8 cellular contexts compared by ENCODE assay signal in the genomic region with DNA sequence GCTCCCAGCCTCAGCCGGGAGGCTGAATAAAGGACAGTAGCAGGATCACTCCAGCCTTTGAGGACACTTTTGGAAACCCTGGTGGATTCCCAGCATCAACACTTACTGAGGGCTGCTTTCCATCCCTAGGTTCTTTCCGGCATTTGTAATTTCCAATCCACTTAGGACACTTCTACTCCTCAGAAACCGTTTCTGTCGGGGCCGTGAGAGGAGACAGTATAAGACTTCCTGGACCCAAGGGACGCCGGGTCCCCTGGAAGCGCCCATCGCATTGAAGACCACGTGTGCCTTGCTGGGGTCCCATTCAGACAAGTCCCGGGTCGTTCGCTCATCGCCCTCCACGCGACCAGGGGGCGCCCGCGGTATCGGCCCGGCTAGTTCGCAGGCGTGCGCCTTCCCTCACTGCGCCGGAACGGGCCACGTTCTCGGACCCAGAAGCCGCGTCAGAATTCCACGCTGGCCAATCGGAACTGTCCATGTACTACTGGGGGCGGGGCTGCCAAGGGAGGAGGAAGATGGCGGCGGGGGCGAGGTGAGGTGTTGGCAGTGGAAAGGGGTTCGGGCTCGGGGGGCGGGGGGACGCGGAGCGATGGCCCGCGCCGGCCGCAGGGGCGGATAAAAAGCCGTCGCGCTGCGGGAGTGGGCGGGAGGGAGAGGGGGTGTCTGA. TPM values are rescaled to one million over a fixed set of nuclear protein-coding genes. Genes with fewer than 3 reads are reported as not detected.
DNase-seq lines count a peak whose midpoint lies in the region; ATAC-seq and TF ChIP-seq lines count a peak whose summit lies in the region.

A gene (plus strand): TSS at position 479 of the 667 bp plus-strand sequence. CDS start 202 bp downstream, outside the sequence.

- H3K27ac Mint-ChIP-seq in dendritic cell treated with granulocyte-macrophage colony-stimulating factor and Interleukin-4, amounts not matched to agents 40 ng/mL and 50 ng/mL, for 4 days, result peak within 1 kb of the TSS; percentile 68

- peak within 1 kb of the TSS; percentile 39 to 77 for H3K27ac ChIP-seq in left lung

- peak within 1 kb of the TSS; percentile 57 to 71 for H3K4me3 ChIP-seq in left lung

- no peaks in the 10 kb centered on the region for H3K9me3 ChIP-seq in left lung

- no peaks in the 10 kb centered on the region for H3K36me3 ChIP-seq in left lung

- peaks cover 40% of the 10 kb centered on the region for H3K4me1 Mint-ChIP-seq in dendritic cell treated with granulocyte-macrophage colony-stimulating factor and Interleukin-4, amounts not matched to agents 40 ng/mL and 50 ng/mL, for 4 days (ENCODE audit: low read depth)

- peaks cover 14 to 39% of the 10 kb centered on the region in 2 donors for H3K4me1 ChIP-seq in left lung

- TF ChIP-seq CTCF in left lung (IDR thresholded peaks at IDR 0.05), result peak; percentile 55 to 73

- no peaks in the 10 kb centered on the region for H3K9me3 Mint-ChIP-seq in dendritic cell treated with granulocyte-macrophage colony-stimulating factor and Interleukin-4, amounts not matched to agents 40 ng/mL and 50 ng/mL, for 4 days

- intact Hi-C loops in dendritic cell treated with granulocyte-macrophage colony-stimulating factor and Interleukin-4, amounts not matched to agents 40 ng/mL and 50 ng/mL, for 4 days (cut with micrococcal nuclease), result loop anchor here (5.0 to 10.0 kb wide), 3 partner anchors 73 to 190 kb away; a partner anchor contains a TSS
- intact Hi-C loops in left lung (cut with DNase I), result no loop called here

- DNase-seq in CD1c-positive myeloid dendritic cell (ENCODE audit: extremely low spot score), result peak; percentile 99
- DNase-seq in NCI-H748 treated with DMSO at 0.1 percent for 48 hours (lab: John Stamatoyannopoulos, UW), result peak; percentile 86
- peak; percentile 98 for DNase-seq in activated CD4-positive, alpha-beta T cell treated with anti-CD3 and anti-CD28 coated beads, Interleukin-2, amount 50 U/mL, for 1 hour
- DNase-seq in left lung, result peak; percentile 97 to 98
- DNase-seq in stimulated activated CD4-positive, alpha-beta T cell treated with anti-CD3 and anti-CD28 coated beads, Interleukin-2, amount 100 ng/mL, for 4 hours (ENCODE audit: low read depth), result peak; percentile 98

- ATAC-seq in GM19438 (IDR thresholded peaks at IDR 0.05; ENCODE audit: low read depth, unreplicated experiment), result peak; percentile 95
- ATAC-seq in HG03571 (IDR thresholded peaks at IDR 0.05; ENCODE audit: unreplicated experiment), result peak; percentile 98
- peak; percentile 99 for ATAC-seq in left lung

- no peaks in the 10 kb centered on the region for H3K27me3 ChIP-seq in left lung

- H3K4me3 Mint-ChIP-seq in dendritic cell treated with granulocyte-macrophage colony-stimulating factor and Interleukin-4, amounts not matched to agents 40 ng/mL and 50 ng/mL, for 4 days, result peak within 1 kb of the TSS; percentile 86

- H3K27me3 Mint-ChIP-seq in dendritic cell treated with granulocyte-macrophage colony-stimulating factor and Interleukin-4, amounts not matched to agents 40 ng/mL and 50 ng/mL, for 4 days, result no peaks in the 10 kb centered on the region

- peaks cover 16% of the 10 kb centered on the region for H3K36me3 Mint-ChIP-seq in dendritic cell treated with granulocyte-macrophage colony-stimulating factor and Interleukin-4, amounts not matched to agents 40 ng/mL and 50 ng/mL, for 4 days (ENCODE audit: low read depth)

RNA-seq across cellular contexts. Expression of the gene that starts here (rescaled TPM):
- 10 to 100 TPM; 30.2 to 47.3 TPM for total RNA-seq in left lung

Comparison
In these comparisons a context has a peak if more than half of its experiments do, and no peak if none do; other contexts are left out.
1. Peak in every context shown above with its lines: DNase-seq, ATAC-seq, H3K4me3 ChIP-seq and H3K27ac ChIP-seq.